8 cellular contexts compared by ENCODE assay signal in the genomic region with DNA sequence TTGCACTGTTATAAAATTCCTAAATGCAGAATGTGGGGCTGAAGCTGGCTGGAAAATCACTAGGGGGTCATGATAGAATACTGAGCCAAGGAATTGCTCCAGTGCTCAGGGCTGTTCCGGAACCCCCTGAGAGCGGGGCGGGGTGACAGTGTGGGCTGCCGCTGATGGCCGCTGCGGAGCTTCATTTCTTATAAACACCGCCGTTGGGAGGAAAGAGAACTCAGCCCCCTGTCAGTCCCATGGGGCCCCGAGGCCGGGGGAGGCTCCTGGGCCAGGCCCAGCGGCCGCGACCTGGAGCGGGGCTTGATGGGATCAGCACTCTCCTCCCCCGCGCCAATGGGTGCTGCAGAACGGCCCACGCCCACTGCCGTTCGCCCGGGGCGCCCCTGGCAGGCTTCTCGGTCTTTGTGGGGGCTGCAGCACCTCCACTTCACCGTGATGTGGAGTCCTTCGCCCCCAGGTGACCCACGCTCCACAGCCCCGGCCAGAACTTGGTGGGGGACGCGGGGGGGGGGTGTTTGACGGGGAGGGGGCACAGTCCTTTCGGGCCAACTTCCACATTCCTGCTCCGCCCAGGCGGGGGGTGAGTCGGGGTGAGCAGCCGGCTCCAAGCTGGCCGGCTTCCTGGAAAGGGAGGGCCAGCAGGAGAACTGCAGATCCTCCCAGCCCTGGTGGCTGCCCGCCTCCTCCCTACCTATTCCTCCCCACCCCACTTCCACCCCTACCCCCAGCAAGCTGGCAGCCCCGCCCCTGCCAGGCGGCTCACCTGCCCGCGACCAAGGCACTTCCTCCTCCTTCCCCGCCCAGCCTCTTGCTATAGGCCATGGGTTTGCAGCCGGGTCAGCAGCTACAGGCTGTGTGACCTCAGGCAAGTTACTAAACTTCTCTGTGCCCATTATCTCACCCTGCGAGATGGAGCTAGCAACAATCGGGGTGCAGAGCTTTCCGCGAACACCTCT. TPM values are rescaled to one million over a fixed set of nuclear protein-coding genes. Genes with fewer than 3 reads are reported as not detected.
DNase-seq lines count a peak whose midpoint lies in the region; ATAC-seq, FAIRE-seq and TF ChIP-seq lines count a peak whose summit lies in the region.

No MANE protein-coding gene starts in this region.

- peak overlapping the region; percentile 74 for H3K9ac ChIP-seq in keratinocyte (ENCODE audit: control insufficient read depth, extremely low read depth, insufficient read depth, low read length)

- dilution Hi-C loops in keratinocyte (cut with MboI; ENCODE audit: extremely low pct_ligation_motif_present, low sequenced_read_pairs) = no loop called here

- H3K27ac ChIP-seq in ACC112 (ENCODE audit: low read depth, low read length) = peak overlapping the region; percentile 95
- peak overlapping the region; percentile 69 for H3K27ac ChIP-seq in keratinocyte (ENCODE audit: control insufficient read depth, insufficient read depth, low read length)

- peak; percentile 76 for FAIRE-seq in keratinocyte (lab: Jason Lieb, UNC)

- peak overlapping the region; percentile 85 for H3K4me3 Mint-ChIP-seq in central memory CD8-positive, alpha-beta T cell

- ATAC-seq in GM18868 (IDR thresholded peaks at IDR 0.05; ENCODE audit: unreplicated experiment) = peak; percentile 45
- ATAC-seq in HG03108 (IDR thresholded peaks at IDR 0.05; ENCODE audit: unreplicated experiment) = peak; percentile 41
- ATAC-seq in central memory CD8-positive, alpha-beta T cell (replicated peaks; ENCODE audit: extremely low read depth, poor library complexity, severe bottlenecking) = peak; percentile 66

- H2AFZ ChIP-seq in ACC112 (ENCODE audit: low read length, unreplicated experiment) (peak overlapping the region; percentile 19), keratinocyte (ENCODE audit: control insufficient read depth, low read length) (peak overlapping the region; percentile 75)

- peak; percentile 97 for DNase-seq in NCI-H2196 treated with DMSO at 0.1 percent for 48 hours (lab: John Stamatoyannopoulos, UW; ENCODE audit: unreplicated experiment)
- peak; percentile 85 for DNase-seq in activated CD4-positive, CD25-positive, alpha-beta regulatory T cell treated with anti-CD3 and anti-CD28 coated beads, Interleukin-2, amount 50 U/mL, for 16 hours (ENCODE audit: low read depth, low spot score)
- DNase-seq in central memory CD8-positive, alpha-beta T cell (ENCODE audit: low spot score in 2 of 2) = peak; percentile 64 to 80
- no peak for DNase-seq in keratinocyte (ENCODE audit: low read depth, low spot score)
- peak; percentile 66 to 80 for DNase-seq in stimulated activated CD4-positive, alpha-beta T cell treated with anti-CD3 and anti-CD28 coated beads, Interleukin-15, amount 100 ng/mL, for 1 hour (ENCODE audit: low read depth in 1 of 2, low spot score in 1 of 2)

- H3K36me3 ChIP-seq in ACC112 (ENCODE audit: insufficient read depth, low read length) (no peaks in the 10 kb centered on the region), keratinocyte (ENCODE audit: control insufficient read depth in 2 of 2, extremely low read depth in 1 of 2, insufficient read depth in 2 of 2, low read length in 2 of 2) (no peaks in the 10 kb centered on the region)

- TF ChIP-seq CTCF in keratinocyte (optimal IDR thresholded peaks at IDR 0.05 in 1 of 3, IDR thresholded peaks at IDR 0.05 in 1 of 3, conservative IDR thresholded peaks at IDR 0.05 in 1 of 3; ENCODE audit: extremely low read depth in 1 of 3, insufficient read depth in 2 of 3, low read length in 3 of 3) = no peak

- H3K9me1 ChIP-seq in keratinocyte (ENCODE audit: control insufficient read depth, extremely low read depth, insufficient read depth, low read length) = no peaks in the 10 kb centered on the region

- H3K79me2 ChIP-seq in ACC112 (ENCODE audit: control insufficient read depth, insufficient read depth, low read length, unreplicated experiment) = no peaks in the 10 kb centered on the region
- no peaks in the 10 kb centered on the region for H3K79me2 ChIP-seq in keratinocyte (ENCODE audit: control insufficient read depth, insufficient read depth, low read length)

- H3K27me3 Mint-ChIP-seq in central memory CD8-positive, alpha-beta T cell = no peaks in the 10 kb centered on the region

- no peaks in the 10 kb centered on the region for H3K9me3 ChIP-seq in keratinocyte (ENCODE audit: control insufficient read depth, low read depth, low read length)

- H3K27me3 ChIP-seq in ACC112 (ENCODE audit: insufficient read depth, low read length) = no peaks in the 10 kb centered on the region
- no peaks in the 10 kb centered on the region for H3K27me3 ChIP-seq in keratinocyte (ENCODE audit: control insufficient read depth, extremely low read depth, insufficient read depth, low read length)

- H3K4me1 ChIP-seq in ACC112 (ENCODE audit: control insufficient read depth, insufficient read depth, low read length, unreplicated experiment) (peaks cover 65% of the 10 kb centered on the region), keratinocyte (ENCODE audit: control insufficient read depth, extremely low read depth, insufficient read depth, low read length) (peaks cover 34% of the 10 kb centered on the region)

- no peaks in the 10 kb centered on the region for H3K9me3 Mint-ChIP-seq in central memory CD8-positive, alpha-beta T cell

- H4K20me1 ChIP-seq in keratinocyte (ENCODE audit: control insufficient read depth, extremely low read depth, insufficient read depth, low read length) = no peaks in the 10 kb centered on the region

- H3K4me1 Mint-ChIP-seq in central memory CD8-positive, alpha-beta T cell = peaks cover 81% of the 10 kb centered on the region

- peak overlapping the region; percentile 92 for H3K4me2 ChIP-seq in keratinocyte (ENCODE audit: control insufficient read depth, extremely low read depth, insufficient read depth, low read depth, low read length)

- peaks cover 19% of the 10 kb centered on the region for H3K36me3 Mint-ChIP-seq in central memory CD8-positive, alpha-beta T cell (ENCODE audit: insufficient read depth)

- H3K4me3 ChIP-seq in ACC112 (ENCODE audit: low read depth, low read length) = peak overlapping the region; percentile 86
- H3K4me3 ChIP-seq in keratinocyte (ENCODE audit: control insufficient read depth in 2 of 3, extremely low read depth in 1 of 3, insufficient read depth in 2 of 3, low read depth in 1 of 3, low read length in 3 of 3) = peak overlapping the region; percentile 28 to 73 (median 64)

- H3K27ac Mint-ChIP-seq in central memory CD8-positive, alpha-beta T cell (ENCODE audit: low read depth) = peak overlapping the region; percentile 84

RNA-seq across cellular contexts. Expression of a gene that starts 5.4 kb away (rescaled TPM):
- 3.7 to 16.4 TPM (median 6.2 TPM) in 3 replicates for polyA plus RNA-seq in keratinocyte
- polyA plus RNA-seq in keratinocyte (2011; ENCODE audit: low read depth) = 1.5 TPM
- polyA plus RNA-seq in keratinocyte (2011; cell fraction: cytosol; rRNA removed) = 5.1 and 5.5 TPM in 2 replicates
- polyA plus RNA-seq in keratinocyte (2011; cell fraction: nucleus; rRNA removed) = 10.1 and 10.5 TPM in 2 replicates
- 3.0 and 14.7 TPM in 2 replicates for polyA plus RNA-seq in keratinocyte (2012; ENCODE audit: low replicate concordance)
- 4.8 to 17.6 TPM (median 13.9 TPM) in 3 replicates for polyA minus RNA-seq in keratinocyte
- polyA minus RNA-seq in keratinocyte (2011; cell fraction: cytosol; rRNA and poly(A)+ RNA removed) = 2.1 TPM
- polyA minus RNA-seq in keratinocyte (2011; cell fraction: nucleus; rRNA and poly(A)+ RNA removed) = 8.0 and 9.3 TPM in 2 replicates

RNA-seq across cellular contexts. Expression of a gene that starts 47.4 kb away (rescaled TPM):
- polyA plus RNA-seq in keratinocyte = not detected in 3 replicates
- polyA plus RNA-seq in keratinocyte (2011; ENCODE audit: low read depth) = not detected
- polyA plus RNA-seq in keratinocyte (2011; cell fraction: cytosol; rRNA removed) = not detected in 2 replicates
- polyA plus RNA-seq in keratinocyte (2011; cell fraction: nucleus; rRNA removed) = not detected in 2 replicates
- polyA plus RNA-seq in keratinocyte (2012; ENCODE audit: low replicate concordance) = not detected in 2 replicates
- polyA minus RNA-seq in keratinocyte = not detected in 3 replicates
- not detected for polyA minus RNA-seq in keratinocyte (2011; cell fraction: cytosol; rRNA and poly(A)+ RNA removed)
- not detected in 2 replicates for polyA minus RNA-seq in keratinocyte (2011; cell fraction: nucleus; rRNA and poly(A)+ RNA removed)
